10 cellular contexts compared by ENCODE assay signal in the genomic region with DNA sequence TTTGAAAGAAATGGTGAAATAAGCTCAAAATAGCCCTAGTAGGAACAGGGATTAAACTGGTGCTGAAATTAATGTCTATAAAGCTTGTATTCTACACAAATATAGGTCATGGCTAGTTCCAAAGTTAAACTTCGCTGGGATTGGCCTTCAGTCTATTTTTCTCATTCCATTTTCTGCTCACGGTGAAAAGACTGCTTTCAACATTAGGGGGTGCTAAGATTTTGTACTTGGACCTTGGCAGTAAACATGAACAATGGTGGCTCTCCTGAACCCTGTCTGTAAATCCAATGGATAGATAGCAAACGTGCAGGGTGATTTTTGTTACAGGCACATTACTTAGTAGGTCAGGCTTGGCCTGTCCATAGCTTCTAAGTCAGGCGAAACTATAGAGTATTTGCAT. TPM values are rescaled to one million over a fixed set of nuclear protein-coding genes. Genes with fewer than 3 reads are reported as not detected.
DNase-seq lines count a peak whose midpoint lies in the region; ATAC-seq, FAIRE-seq and TF ChIP-seq lines count a peak whose summit lies in the region.
"Had no signal": no experiment of that assay in that cellular context is flagged by ENCODE, and none has a peak within 500 bp of the region (broad histone marks: within the 10 kb centered on the region; RNA-seq: fewer than 3 reads in every experiment).

No MANE protein-coding gene starts in this region.

- ATAC-seq in HG03159 (IDR thresholded peaks at IDR 0.05; ENCODE audit: unreplicated experiment): no peak

- TF ChIP-seq CTCF in GM13976 (IDR thresholded peaks at IDR 0.05; ENCODE audit: borderline replicate concordance, control extremely low read depth, extremely low read depth, insufficient read depth, missing control alignments) (no peak), fibroblast of villous mesenchyme (IDR thresholded peaks at IDR 0.05; ENCODE audit: insufficient read depth, low read depth, low read length) (peak; percentile 62)

- no peak for FAIRE-seq in GM19239 (lab: Jason Lieb, UNC)

- DNase-seq in A172 (ENCODE audit: low spot score) (peak; percentile 28), GM13976 (ENCODE audit: low spot score) (peak; percentile 16), RKO (ENCODE audit: low spot score) (peak; percentile 40), fibroblast of villous mesenchyme (ENCODE audit: low read depth) (peak; percentile 58), GM19239 (ENCODE audit: insufficient read length, low spot score) (no peak), epidermal melanocyte (ENCODE audit: insufficient read length, low spot score) (no peak)
- no peak for DNase-seq in activated CD8-positive, alpha-beta memory T cell treated with anti-CD3 and anti-CD28 coated beads, Interleukin-2, amount 50 U/mL, for 4 hours
- DNase-seq: activated T-cell treated with anti-CD3 and anti-CD28 coated beads, Interleukin-2, amount 50 U/mL, for 48 hours; DMS79 treated with DMSO at 0.1 percent for 48 hours had no signal

- in situ Hi-C loops in GM13976 (cut with MboI; ENCODE audit: low sequenced_read_pairs, unreplicated experiment): no loop called here

- no peak overlapping the region for H3K4me3 ChIP-seq in fibroblast of villous mesenchyme (ENCODE audit: low read depth, low read length)

RNA-seq across cellular contexts. Expression of a gene that starts 36.0 kb away (rescaled TPM):
- 74.1 and 75.5 TPM in 2 replicates for total RNA-seq in A172 (2014; rRNA removed; shearing (Covaris generic))
- total RNA-seq in fibroblast of villous mesenchyme: 106 and 114 TPM in 2 replicates

Comparison
In these comparisons a context has a peak if more than half of its experiments do, and no peak if none do; other contexts are left out.
1. DNase-seq: peak in A172 (single experiment), GM13976 (single experiment), RKO (single experiment) and fibroblast of villous mesenchyme (single experiment); none in activated CD8-positive, alpha-beta memory T cell treated with anti-CD3 and anti-CD28 coated beads, Interleukin-2, amount 50 U/mL, for 4 hours (single experiment), GM19239 (single experiment) and epidermal melanocyte (single experiment).